In genomic region chr17:15103785-15104184, GRCh38 we compare ENCODE assay signal across 28 cellular contexts.
"Had no signal": no experiment of that assay in that cellular context is flagged by ENCODE, and none has a peak within 500 bp of the region (broad histone marks: within the 10 kb centered on the region; RNA-seq: fewer than 3 reads in every experiment).

No MANE protein-coding gene starts in this region.

- H3K27me3 ChIP-seq: brain microvascular endothelial cell had no signal

- H3K27ac ChIP-seq: brain microvascular endothelial cell, epithelial cell of prostate, esophagus squamous epithelium, gastroesophageal sphincter, WERI-Rb-1 had no signal

- H3K36me3 ChIP-seq: brain microvascular endothelial cell, esophagus squamous epithelium, gastroesophageal sphincter, WERI-Rb-1 had no signal

- ATAC-seq: activated CD4-positive, CD25-positive, alpha-beta regulatory T cell treated with anti-CD3 and anti-CD28 coated beads, Interleukin-2, amount 50 U/mL, for 24 hours; activated CD8-positive, alpha-beta T cell treated with anti-CD3 and anti-CD28 coated beads for 36 hours; activated T-cell treated with anti-CD3 and anti-CD28 coated beads, Interleukin-2, amount 50 U/mL, for 4 hours; activated T-helper 17 cell treated with anti-CD3 and anti-CD28 coated beads, Interleukin-2, amount 50 U/mL, for 72 hours; gastroesophageal sphincter; T-helper 17 cell had no signal

- H3K9me3 ChIP-seq: esophagus squamous epithelium, gastroesophageal sphincter had no signal

- DNase-seq: activated B cell treated with CpG ODN at 0.5 μM for 24 hours; activated CD4-positive, alpha-beta T cell treated with anti-CD3 and anti-CD28 coated beads for 48 hours; activated CD4-positive, alpha-beta T cell treated with anti-CD3 and anti-CD28 coated beads, Interleukin-2, amount 50 U/mL, for 1 hour; activated CD4-positive, alpha-beta T cell treated with anti-CD3 and anti-CD28 coated beads, Interleukin-2, amount 50 U/mL, for 48 hours; activated CD8-positive, alpha-beta memory T cell treated with anti-CD3 and anti-CD28 coated beads for 24 hours; activated CD8-positive, alpha-beta T cell treated with anti-CD3 and anti-CD28 coated beads for 36 hours; activated effector memory CD4-positive, alpha-beta T cell treated with Interleukin-2 at 50 U/mL for 16 hours; activated gamma-delta T cell treated with Interleukin-2 at 50 U/mL for 16 hours; activated naive CD4-positive, alpha-beta T cell treated with anti-CD3 and anti-CD28 coated beads, Interleukin-2, amount 50 U/mL, for 16 hours; activated naive CD4-positive, alpha-beta T cell treated with Interleukin-2 at 50 U/mL for 16 hours; activated T-cell treated with anti-CD3 and anti-CD28 coated beads, Interleukin-2, amount 50 U/mL, for 4 hours; amniotic stem cell; anterior cingulate cortex; brain microvascular endothelial cell; caudate nucleus; cortex of kidney; dermis blood vessel endothelial cell; effector CD8-positive, alpha-beta T cell; esophagus squamous epithelium; foreskin melanocyte; T-helper 1 cell; T-helper 17 cell; T1000; WERI-Rb-1 had no signal

- H3K4me3 ChIP-seq: esophagus squamous epithelium, gastroesophageal sphincter had no signal

- H3K4me1 ChIP-seq: esophagus squamous epithelium, gastroesophageal sphincter had no signal
